ENCODE assay signal across 8 cellular contexts in the genomic region with DNA sequence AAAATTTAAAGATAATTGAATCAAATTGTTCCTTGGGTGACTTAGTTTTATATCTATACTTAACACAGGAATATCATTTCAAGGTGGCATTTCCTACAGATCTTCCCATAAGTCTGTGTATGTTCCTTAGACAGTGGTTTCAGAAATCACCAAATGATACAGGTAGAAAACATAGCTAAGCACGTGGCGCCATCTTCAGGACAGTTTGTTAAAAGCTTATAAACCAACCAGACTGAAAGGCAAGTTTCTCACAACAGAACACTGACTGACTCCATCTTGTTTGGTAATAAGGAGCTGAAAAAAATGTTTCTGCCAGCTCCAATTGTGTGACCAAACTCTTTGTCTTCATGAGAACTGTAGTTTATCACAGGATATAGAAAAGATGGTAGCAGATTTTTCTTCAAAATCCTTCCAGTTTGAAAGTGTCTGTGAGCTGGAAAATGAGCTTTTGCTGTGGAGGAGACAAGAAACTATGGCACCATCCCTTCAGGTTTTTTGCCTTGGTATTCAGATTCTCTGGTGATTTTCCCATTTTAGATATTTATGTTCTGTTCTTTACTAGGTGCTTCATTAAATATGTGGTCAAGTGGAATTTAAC. TPM values are rescaled to one million over a fixed set of nuclear protein-coding genes. Genes with fewer than 3 reads are reported as not detected.
DNase-seq lines count a peak whose midpoint lies in the region; FAIRE-seq and TF ChIP-seq lines count a peak whose summit lies in the region.

No MANE protein-coding gene starts in this region.

- H3K36me3 ChIP-seq in trophoblast cell (ENCODE audit: control insufficient read depth in 1 of 2, insufficient read depth in 2 of 2, low read length in 2 of 2) (no peaks in the 10 kb centered on the region), uterus (no peaks in the 10 kb centered on the region)

- no CpG with 5 or more reads among the region's 2 CpGs for WGBS in trophoblast cell (ENCODE audit: extremely low coverage, insufficient coverage, insufficient read length)

- H3K4me3 ChIP-seq in trophoblast cell (ENCODE audit: low read depth, low read length), result no peak overlapping the region
- no peak overlapping the region for H3K4me3 ChIP-seq in uterus

- POLR2A ChIA-PET in HEK293T (lab: Yijun Ruan, JAX), result no interaction called here

- CTCF ChIA-PET in HEK293T (lab: Yijun Ruan, JAX), result interaction anchor here (0.6 to 3.2 kb wide), 16 partner anchors 9 to 1591 kb away, joined by 3 to 34 read pairs (median 4); no protein-coding TSS in a partner anchor

- no peak overlapping the region for H3K4ac ChIP-seq in trophoblast cell (ENCODE audit: low read depth, low read length)

- H3K9me3 ChIP-seq in trophoblast cell (ENCODE audit: insufficient read depth, low read depth, low read length) (no peaks in the 10 kb centered on the region), uterus (no peaks in the 10 kb centered on the region)

- intact Hi-C loops in uterus (cut with DNase I; ENCODE audit: low total_unique reads), result no loop called here

- H3K79me1 ChIP-seq in trophoblast cell (ENCODE audit: low read length), result no peaks in the 10 kb centered on the region

- no peak overlapping the region for H3K23ac ChIP-seq in trophoblast cell (ENCODE audit: low read length)

- no peak overlapping the region for H3K18ac ChIP-seq in trophoblast cell (ENCODE audit: low read length)

- no peak overlapping the region for H2BK120ac ChIP-seq in trophoblast cell (ENCODE audit: insufficient read depth, low read length, poor library complexity)

- peak; percentile 66 for DNase-seq in HEK293T (ENCODE audit: extremely low spot score)
- peak; percentile 88 for DNase-seq in NAMALWA (ENCODE audit: low spot score)
- peak; percentile 51 for DNase-seq in SIG-M5 (lab: John Stamatoyannopoulos, UW)
- peak; percentile 56 for DNase-seq in activated gamma-delta T cell treated with anti-CD3 and anti-CD28 coated beads, Interleukin-2, amount 50 U/mL, for 16 hours (ENCODE audit: low read depth)
- peak; percentile 25 for DNase-seq in germinal center (ENCODE audit: low spot score)
- peak; percentile 77 to 94 for DNase-seq in trophoblast cell
- peak; percentile 20 to 31 for DNase-seq in uterus

- H2AK5ac ChIP-seq in trophoblast cell (ENCODE audit: low read length), result no peak overlapping the region

- peak; percentile 95 for FAIRE-seq in G401.6 (lab: Jason Lieb, UNC)

- no peak overlapping the region for H2AFZ ChIP-seq in trophoblast cell (ENCODE audit: insufficient read depth, low read length, poor library complexity)

- H3K4me2 ChIP-seq in trophoblast cell (ENCODE audit: low read length), result no peak overlapping the region

- no peak overlapping the region for H3K27ac ChIP-seq in trophoblast cell (ENCODE audit: low read depth, low read length)
- H3K27ac ChIP-seq in uterus, result no peak overlapping the region

- H3K9ac ChIP-seq in trophoblast cell (ENCODE audit: low read length), result no peak overlapping the region

- H3K14ac ChIP-seq in trophoblast cell (ENCODE audit: low read length), result no peak overlapping the region

- no peak overlapping the region for H4K8ac ChIP-seq in trophoblast cell (ENCODE audit: low read depth, low read length)

- no peak overlapping the region for H2BK5ac ChIP-seq in trophoblast cell (ENCODE audit: low read depth, low read length, poor library complexity)

- no peak overlapping the region for H4K12ac ChIP-seq in trophoblast cell (ENCODE audit: low read depth, low read length)

- no peak overlapping the region for H4K91ac ChIP-seq in trophoblast cell (ENCODE audit: low read depth, low read length)

- TF ChIP-seq CTCF in uterus (IDR thresholded peaks at IDR 0.05), result peak; percentile 18 to 50 (median 40)

- no peaks in the 10 kb centered on the region for H3K4me1 ChIP-seq in trophoblast cell (ENCODE audit: control insufficient read depth in 1 of 2, insufficient read depth in 2 of 2, low read length in 2 of 2)
- no peaks in the 10 kb centered on the region for H3K4me1 ChIP-seq in uterus

- no peak for TF ChIP-seq POLR2A in uterus (IDR thresholded peaks at IDR 0.05)

- no peaks in the 10 kb centered on the region for H3K79me2 ChIP-seq in trophoblast cell (ENCODE audit: control insufficient read depth, insufficient read depth, low read length, poor library complexity)

- no peak overlapping the region for H2BK12ac ChIP-seq in trophoblast cell (ENCODE audit: low read length)

- H3K27me3 ChIP-seq in trophoblast cell (ENCODE audit: insufficient read depth, low read length), result no peaks in the 10 kb centered on the region
- no peaks in the 10 kb centered on the region for H3K27me3 ChIP-seq in uterus

TF ChIP-seq in HEK293T, 16 proteins besides CTCF, POLR2A, EP300 and RAD21:
- no peak for TF ChIP-seq CTBP1 (IDR thresholded peaks at IDR 0.05; ENCODE audit: borderline replicate concordance)
- TF ChIP-seq ARNT (IDR thresholded peaks at IDR 0.05), result no peak
- TF ChIP-seq L3MBTL2 (conservative IDR thresholded peaks at IDR 0.05), result no peak
- no peak for TF ChIP-seq TARDBP (IDR thresholded peaks at IDR 0.05)
- TF ChIP-seq, protein P1, sequence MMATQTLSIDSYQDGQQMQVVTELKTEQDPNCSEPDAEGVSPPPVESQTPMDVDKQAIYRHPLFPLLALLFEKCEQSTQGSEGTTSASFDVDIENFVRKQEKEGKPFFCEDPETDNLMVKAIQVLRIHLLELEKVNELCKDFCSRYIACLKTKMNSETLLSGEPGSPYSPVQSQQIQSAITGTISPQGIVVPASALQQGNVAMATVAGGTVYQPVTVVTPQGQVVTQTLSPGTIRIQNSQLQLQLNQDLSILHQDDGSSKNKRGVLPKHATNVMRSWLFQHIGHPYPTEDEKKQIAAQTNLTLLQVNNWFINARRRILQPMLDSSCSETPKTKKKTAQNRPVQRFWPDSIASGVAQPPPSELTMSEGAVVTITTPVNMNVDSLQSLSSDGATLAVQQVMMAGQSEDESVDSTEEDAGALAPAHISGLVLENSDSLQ (IDR thresholded peaks at IDR 0.05), result no peak
- no peak for TF ChIP-seq HDGF (IDR thresholded peaks at IDR 0.05; ENCODE audit: borderline replicate concordance)
- no peak for TF ChIP-seq FOXM1 (IDR thresholded peaks at IDR 0.05; ENCODE audit: borderline replicate concordance)
- no peak for TF ChIP-seq FOXA1 (IDR thresholded peaks at IDR 0.05)
- no peak for TF ChIP-seq ZNF384 (IDR thresholded peaks at IDR 0.05)
- no peak for TF ChIP-seq SP1 (IDR thresholded peaks at IDR 0.05)
- TF ChIP-seq SUZ12 (IDR thresholded peaks at IDR 0.05), result no peak
- TF ChIP-seq FOXK2 (IDR thresholded peaks at IDR 0.05), result no peak
TF ChIP-seq in HEK293T: peak in this region for 0.

RNA-seq across cellular contexts. Expression of a gene that starts 34.8 kb away (rescaled TPM):
- polyA plus RNA-seq in trophoblast cell (2013), result 0.03 TPM in 2 replicates
- total RNA-seq in uterus, result not detected

RNA-seq across cellular contexts. Expression of a gene that starts 58.2 kb away (rescaled TPM):
- polyA plus RNA-seq in trophoblast cell (2013), result 0.06 and 0.07 TPM in 2 replicates
- 1 to 10 TPM in 2 of 4 donors, not detected in 2; 1.5 to 2.6 TPM for total RNA-seq in uterus

Comparison
In these comparisons a context has a peak if more than half of its experiments do, and no peak if none do; other contexts are left out.
1. DNase-seq: peak in every context shown above with its lines; median percentile 88 in NAMALWA; 86 in trophoblast cell; 66 in HEK293T; 56 in activated gamma-delta T cell treated with anti-CD3 and anti-CD28 coated beads, Interleukin-2, amount 50 U/mL, for 16 hours; 51 in SIG-M5; 26 in uterus; 25 in germinal center.